ENCODE assay signal across 8 cellular contexts in the genomic region with DNA sequence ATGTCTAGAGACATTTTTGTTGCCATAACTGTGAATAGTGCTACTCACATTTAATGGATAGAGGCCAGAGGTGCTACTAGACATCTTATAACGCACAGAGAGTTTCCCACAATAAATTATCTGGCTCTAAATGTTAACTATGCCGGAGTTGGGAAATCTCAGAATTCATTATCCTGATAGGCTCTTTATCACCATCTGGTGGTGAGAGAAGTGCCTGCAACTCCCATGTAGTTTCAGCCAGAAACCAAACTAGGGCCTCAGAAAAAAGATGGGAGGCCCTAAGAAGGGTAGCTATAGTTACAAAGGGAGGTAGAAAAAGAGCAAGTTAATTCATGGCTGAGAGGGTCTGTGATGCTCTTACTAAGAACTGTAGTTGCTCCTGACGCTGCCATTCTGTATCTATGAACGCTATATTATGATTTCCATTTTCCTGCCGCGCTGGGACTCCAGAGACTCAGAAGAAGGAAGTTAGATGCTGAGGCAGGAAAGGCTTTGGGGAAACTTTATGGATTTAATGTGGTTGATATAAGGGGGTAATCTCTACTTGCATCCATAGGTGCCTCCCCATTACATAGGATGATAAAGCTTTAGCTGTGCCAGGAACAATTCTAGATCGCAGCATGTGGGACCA. TPM values are rescaled to one million over a fixed set of nuclear protein-coding genes. Genes with fewer than 3 reads are reported as not detected.
DNase-seq lines count a peak whose midpoint lies in the region; ATAC-seq and TF ChIP-seq lines count a peak whose summit lies in the region.

No MANE protein-coding gene starts in this region.

- TF ChIP-seq RAD21 in HCT116 (IDR thresholded peaks at IDR 0.05; ENCODE audit: low read depth), result peak; percentile 76

- H3K27me3 ChIP-seq in HCT116 (ENCODE audit: insufficient read depth, low read length), result no peaks in the 10 kb centered on the region

- no peak overlapping the region for H3K4me2 ChIP-seq in HCT116 (ENCODE audit: low read length)

- DNase-seq in DMS79 treated with DMSO at 0.1 percent for 48 hours (lab: John Stamatoyannopoulos, UW), result peak; percentile 15
- no peak for DNase-seq in DMS79 (lab: John Stamatoyannopoulos, UW)
- no peak for DNase-seq in HCT116 (ENCODE audit: low read depth, low spot score)
- DNase-seq in NOMO-1 treated with DMSO at 0.1 percent for 48 hours (lab: John Stamatoyannopoulos, UW; ENCODE audit: unreplicated experiment), result peak; percentile 50
- peak; percentile 45 for DNase-seq in activated naive CD4-positive, alpha-beta T cell treated with Interleukin-2 at 50 U/mL for 16 hours
- peak; percentile 33 for DNase-seq in globus pallidus (ENCODE audit: low spot score)
- DNase-seq in pons (ENCODE audit: low spot score), result peak; percentile 54

- POLR2A ChIA-PET in HCT116 (lab: Charles Lee), result interaction anchor here (0.6 kb wide), 1 partner anchor 32 kb away, joined by 3 read pairs; no protein-coding TSS in a partner anchor

- no peaks in the 10 kb centered on the region for H3K4me1 ChIP-seq in HCT116 (ENCODE audit: control insufficient read depth in 1 of 2, insufficient read depth in 2 of 2, low read length in 2 of 2)

- H3K9me2 ChIP-seq in HCT116 (ENCODE audit: insufficient read depth), result no peaks in the 10 kb centered on the region

- RAD21 ChIA-PET in HCT116 (lab: Charles Lee; ENCODE audit: low non-redundant PET in 1 of 2, low total read pairs in 2 of 2, uncharacterized antibody in 2 of 2, unreplicated experiment in 2 of 2), result interaction anchor here (0.7 to 1.2 kb wide), 2 partner anchors 327 to 328 kb away, joined by 3 to 5 read pairs; no protein-coding TSS in a partner anchor

- TF ChIP-seq CTCF in HCT116 (IDR thresholded peaks at IDR 0.05 in 2 of 3, conservative IDR thresholded peaks at IDR 0.05 in 1 of 3; ENCODE audit: borderline replicate concordance in 1 of 3, insufficient read depth in 1 of 3, low read depth in 2 of 3, low read length in 2 of 3), result peak; percentile 80 to 93 (median 90)

- ATAC-seq in HCT116 (peak; percentile 71), GM21619 (IDR thresholded peaks at IDR 0.05; ENCODE audit: unreplicated experiment) (no peak)

- no peaks in the 10 kb centered on the region for H3K9me3 ChIP-seq in HCT116 (ENCODE audit: control insufficient read depth in 1 of 2, insufficient read depth in 1 of 2, low read depth in 1 of 2, low read length in 2 of 2)

- H3K36me3 ChIP-seq in HCT116 (ENCODE audit: control insufficient read depth in 1 of 2, insufficient read depth in 2 of 2, low read length in 2 of 2), result no peaks in the 10 kb centered on the region

- H3K4me3 ChIP-seq in HCT116 (replicated peaks in 1 of 2; ENCODE audit: low read depth in 1 of 2, low read length in 2 of 2), result no peak overlapping the region

- no peaks in the 10 kb centered on the region for H3K79me2 ChIP-seq in HCT116 (ENCODE audit: insufficient read depth, low read length)

- peak overlapping the region; percentile 89 for H2AFZ ChIP-seq in HCT116 (ENCODE audit: low read depth, low read length, poor library complexity, severe bottlenecking)

- no peak for TF ChIP-seq POLR2A in HCT116 (IDR thresholded peaks at IDR 0.05; ENCODE audit: borderline replicate concordance, extremely low read depth, insufficient read depth, insufficient read length)

- no TSS peak for BruUV-seq in HCT116 (replicated peaks; lab: Mats Ljungman, UMichigan)

- no peak overlapping the region for H3K9ac ChIP-seq in HCT116 (ENCODE audit: low read length)

- CTCF ChIA-PET in HCT116 (lab: Charles Lee), result interaction anchor here (0.8 to 5.6 kb wide), 9 partner anchors 9 to 327 kb away, joined by 3 to 53 read pairs (median 4); partner anchors contain the start of genes MRPL17 and SMPD1

- no peak overlapping the region for H3K27ac ChIP-seq in HCT116 (ENCODE audit: low read depth, low read length)

- intact Hi-C loops in HCT116 (cut with micrococcal nuclease), result loop anchor here (1.0 kb wide), 2 partner anchors 175 to 327 kb away; no protein-coding TSS in a partner anchor

- H4K20me1 ChIP-seq in HCT116 (ENCODE audit: insufficient read depth), result no peaks in the 10 kb centered on the region

TF ChIP-seq in HCT116, 20 proteins besides CTCF, POLR2A, EP300 and RAD21:
- TF ChIP-seq ZNF274 (IDR thresholded peaks at IDR 0.05; ENCODE audit: low read depth, low read length) (no peak), CEBPB (IDR thresholded peaks at IDR 0.05; ENCODE audit: low read depth) (peak; percentile 74)

RNA-seq across cellular contexts. Expression of gene MRPL17, which starts 22.9 kb away (rescaled TPM):
- total RNA-seq in HCT116 (2021; ENCODE audit: unreplicated experiment), result 75.0 TPM
- polyA plus RNA-seq in HCT116 (2012), result 89.4 and 109 TPM in 2 replicates

RNA-seq across cellular contexts. Expression of gene DCHS1, which starts 50.4 kb away (rescaled TPM):
- total RNA-seq in HCT116 (2021; ENCODE audit: unreplicated experiment), result 0.30 TPM
- polyA plus RNA-seq in HCT116 (2012), result 0.26 and 0.30 TPM in 2 replicates

Comparison
In these comparisons a context has a peak if more than half of its experiments do, and no peak if none do; other contexts are left out.
1. DNase-seq: peak in DMS79 treated with DMSO at 0.1 percent for 48 hours (single experiment), NOMO-1 treated with DMSO at 0.1 percent for 48 hours (single experiment), activated naive CD4-positive, alpha-beta T cell treated with Interleukin-2 at 50 U/mL for 16 hours (single experiment), globus pallidus (single experiment) and pons (single experiment); none in DMS79 (single experiment) and HCT116 (single experiment).